ENCODE assay signal across 1 cellular context in the genomic region with DNA sequence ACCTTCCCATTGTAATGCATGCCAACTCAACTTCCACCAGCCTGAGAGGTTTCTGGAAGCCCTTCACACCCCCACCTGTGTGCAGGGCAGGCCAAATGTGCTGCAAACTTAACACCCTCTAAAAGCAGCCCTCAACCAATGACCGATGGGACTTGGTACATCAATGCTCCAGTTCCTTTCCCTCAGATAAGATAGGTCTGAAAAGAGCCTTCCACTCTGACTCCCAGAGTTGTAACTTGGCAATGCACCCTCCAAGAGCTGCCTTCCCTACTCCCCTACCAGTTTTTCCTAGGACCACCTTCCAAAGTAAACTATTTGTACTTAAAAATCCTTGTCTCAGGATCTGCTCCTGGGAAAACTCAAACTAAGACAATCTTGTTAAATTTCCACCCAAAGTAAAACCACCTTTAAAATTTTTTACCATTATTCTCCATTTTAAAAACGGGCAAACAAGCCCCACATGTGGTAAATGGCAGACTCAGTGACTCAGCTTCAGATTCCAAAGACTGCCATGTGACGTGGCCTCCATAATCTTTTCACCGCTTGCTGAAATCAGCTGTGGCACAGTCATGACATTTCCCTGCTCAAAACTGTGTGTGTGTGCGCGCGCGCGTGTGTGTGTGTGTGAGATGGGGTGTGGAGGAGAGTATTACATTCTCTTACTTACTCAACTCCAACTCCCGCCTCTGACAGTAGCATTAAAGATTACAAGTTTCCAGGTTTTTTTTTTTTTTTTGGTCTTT.
TF ChIP-seq lines count a peak whose summit lies in the region.

No MANE protein-coding gene starts in this region.

TF ChIP-seq in K562, 482 proteins besides CTCF, POLR2A, EP300 and RAD21 (continued from another document and continues in another):
- TF ChIP-seq, protein P1, sequence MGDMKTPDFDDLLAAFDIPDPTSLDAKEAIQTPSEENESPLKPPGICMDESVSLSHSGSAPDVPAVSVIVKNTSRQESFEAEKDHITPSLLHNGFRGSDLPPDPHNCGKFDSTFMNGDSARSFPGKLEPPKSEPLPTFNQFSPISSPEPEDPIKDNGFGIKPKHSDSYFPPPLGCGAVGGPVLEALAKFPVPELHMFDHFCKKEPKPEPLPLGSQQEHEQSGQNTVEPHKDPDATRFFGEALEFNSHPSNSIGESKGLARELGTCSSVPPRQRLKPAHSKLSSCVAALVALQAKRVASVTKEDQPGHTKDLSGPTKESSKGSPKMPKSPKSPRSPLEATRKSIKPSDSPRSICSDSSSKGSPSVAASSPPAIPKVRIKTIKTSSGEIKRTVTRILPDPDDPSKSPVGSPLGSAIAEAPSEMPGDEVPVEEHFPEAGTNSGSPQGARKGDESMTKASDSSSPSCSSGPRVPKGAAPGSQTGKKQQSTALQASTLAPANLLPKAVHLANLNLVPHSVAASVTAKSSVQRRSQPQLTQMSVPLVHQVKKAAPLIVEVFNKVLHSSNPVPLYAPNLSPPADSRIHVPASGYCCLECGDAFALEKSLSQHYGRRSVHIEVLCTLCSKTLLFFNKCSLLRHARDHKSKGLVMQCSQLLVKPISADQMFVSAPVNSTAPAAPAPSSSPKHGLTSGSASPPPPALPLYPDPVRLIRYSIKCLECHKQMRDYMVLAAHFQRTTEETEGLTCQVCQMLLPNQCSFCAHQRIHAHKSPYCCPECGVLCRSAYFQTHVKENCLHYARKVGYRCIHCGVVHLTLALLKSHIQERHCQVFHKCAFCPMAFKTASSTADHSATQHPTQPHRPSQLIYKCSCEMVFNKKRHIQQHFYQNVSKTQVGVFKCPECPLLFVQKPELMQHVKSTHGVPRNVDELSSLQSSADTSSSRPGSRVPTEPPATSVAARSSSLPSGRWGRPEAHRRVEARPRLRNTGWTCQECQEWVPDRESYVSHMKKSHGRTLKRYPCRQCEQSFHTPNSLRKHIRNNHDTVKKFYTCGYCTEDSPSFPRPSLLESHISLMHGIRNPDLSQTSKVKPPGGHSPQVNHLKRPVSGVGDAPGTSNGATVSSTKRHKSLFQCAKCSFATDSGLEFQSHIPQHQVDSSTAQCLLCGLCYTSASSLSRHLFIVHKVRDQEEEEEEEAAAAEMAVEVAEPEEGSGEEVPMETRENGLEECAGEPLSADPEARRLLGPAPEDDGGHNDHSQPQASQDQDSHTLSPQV (IDR thresholded peaks at IDR 0.05), result peak; percentile 58; the same call in 1 of the 2 replicates
- TF ChIP-seq HNRNPUL1 (IDR thresholded peaks at IDR 0.05; ENCODE audit: low read length) (no peak), MEF2A (IDR thresholded peaks at IDR 0.05; ENCODE audit: control insufficient read depth, low read depth, low read length) (no peak), CXXC5 (CRISPR knock-in tag; IDR thresholded peaks at IDR 0.05) (peak; percentile 41; the same call in 1 of the 2 replicates), ZNF134 (CRISPR knock-in tag; conservative IDR thresholded peaks at IDR 0.05) (no peak), ZNF324 (CRISPR knock-in tag; IDR thresholded peaks at IDR 0.05) (no peak), POU5F1 (IDR thresholded peaks at IDR 0.05; ENCODE audit: borderline replicate concordance, low read depth, low read length, partially characterized antibody) (no peak), TCFL5 (CRISPR knock-in tag; conservative IDR thresholded peaks at IDR 0.05) (no peak), CREM (IDR thresholded peaks at IDR 0.05; ENCODE audit: low read depth) (peak; percentile 68), MAFF (IDR thresholded peaks at IDR 0.05; ENCODE audit: low read length) (peak; percentile 33; the same call in 1 of the 2 replicates), U2AF2 (optimal IDR thresholded peaks at IDR 0.05; ENCODE audit: low read depth, low read length) (no peak), ZNF174 (CRISPR knock-in tag; IDR thresholded peaks at IDR 0.05) (no peak), SIN3A (IDR thresholded peaks at IDR 0.05; ENCODE audit: borderline replicate concordance in 2 of 2, control insufficient read depth in 1 of 2, low read depth in 2 of 2, low read length in 2 of 2) (no peak), EP400 (IDR thresholded peaks at IDR 0.05) (peak; percentile 24), ZNF175 (CRISPR knock-in tag; IDR thresholded peaks at IDR 0.05; ENCODE audit: low read depth) (peak; percentile 64; the same call in 1 of the 2 replicates), SMAD4 (CRISPR knock-in tag; conservative IDR thresholded peaks at IDR 0.05) (0 out of 2 replicates have a peak, but pooled peaks have one; percentile 37), ZNF79 (CRISPR knock-in tag; IDR thresholded peaks at IDR 0.05; ENCODE audit: low read depth) (no peak), HEY1 (CRISPR knock-in tag; IDR thresholded peaks at IDR 0.05; ENCODE audit: borderline replicate concordance) (no peak), ZKSCAN3 (CRISPR knock-in tag; IDR thresholded peaks at IDR 0.05) (no peak), TEAD1 (CRISPR knock-in tag; IDR thresholded peaks at IDR 0.05) (peak in 1 of 2 experiments; percentile 57; a peak in 1 of 4 replicates), YBX1 (IDR thresholded peaks at IDR 0.05) (no peak), ZNF316 (IDR thresholded peaks at IDR 0.05) (0 out of 2 replicates have a peak, but pooled peaks have one; percentile 30), SMARCA4 (IDR thresholded peaks at IDR 0.05) (peak; percentile 25; the same call in 1 of the 2 replicates), SRSF1 (IDR thresholded peaks at IDR 0.05; ENCODE audit: low read depth, low read length) (no peak), ATF1 (CRISPR knock-in tag; IDR thresholded peaks at IDR 0.05) (no peak), ATF1 (tag; IDR thresholded peaks at IDR 0.05) (peak; percentile 78)
- TF ChIP-seq, protein P2, sequence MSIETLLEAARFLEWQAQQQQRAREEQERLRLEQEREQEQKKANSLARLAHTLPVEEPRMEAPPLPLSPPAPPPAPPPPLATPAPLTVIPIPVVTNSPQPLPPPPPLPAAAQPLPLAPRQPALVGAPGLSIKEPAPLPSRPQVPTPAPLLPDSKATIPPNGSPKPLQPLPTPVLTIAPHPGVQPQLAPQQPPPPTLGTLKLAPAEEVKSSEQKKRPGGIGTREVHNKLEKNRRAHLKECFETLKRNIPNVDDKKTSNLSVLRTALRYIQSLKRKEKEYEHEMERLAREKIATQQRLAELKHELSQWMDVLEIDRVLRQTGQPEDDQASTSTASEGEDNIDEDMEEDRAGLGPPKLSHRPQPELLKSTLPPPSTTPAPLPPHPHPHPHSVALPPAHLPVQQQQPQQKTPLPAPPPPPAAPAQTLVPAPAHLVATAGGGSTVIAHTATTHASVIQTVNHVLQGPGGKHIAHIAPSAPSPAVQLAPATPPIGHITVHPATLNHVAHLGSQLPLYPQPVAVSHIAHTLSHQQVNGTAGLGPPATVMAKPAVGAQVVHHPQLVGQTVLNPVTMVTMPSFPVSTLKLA (conservative IDR thresholded peaks at IDR 0.05), result peak in 1 of 2 experiments; percentile 54; a peak in 1 of 4 replicates
- TF ChIP-seq, protein P3, sequence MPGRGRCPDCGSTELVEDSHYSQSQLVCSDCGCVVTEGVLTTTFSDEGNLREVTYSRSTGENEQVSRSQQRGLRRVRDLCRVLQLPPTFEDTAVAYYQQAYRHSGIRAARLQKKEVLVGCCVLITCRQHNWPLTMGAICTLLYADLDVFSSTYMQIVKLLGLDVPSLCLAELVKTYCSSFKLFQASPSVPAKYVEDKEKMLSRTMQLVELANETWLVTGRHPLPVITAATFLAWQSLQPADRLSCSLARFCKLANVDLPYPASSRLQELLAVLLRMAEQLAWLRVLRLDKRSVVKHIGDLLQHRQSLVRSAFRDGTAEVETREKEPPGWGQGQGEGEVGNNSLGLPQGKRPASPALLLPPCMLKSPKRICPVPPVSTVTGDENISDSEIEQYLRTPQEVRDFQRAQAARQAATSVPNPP (IDR thresholded peaks at IDR 0.05; ENCODE audit: borderline replicate concordance, insufficient read depth, insufficient read length), result no peak
- TF ChIP-seq, protein P4, sequence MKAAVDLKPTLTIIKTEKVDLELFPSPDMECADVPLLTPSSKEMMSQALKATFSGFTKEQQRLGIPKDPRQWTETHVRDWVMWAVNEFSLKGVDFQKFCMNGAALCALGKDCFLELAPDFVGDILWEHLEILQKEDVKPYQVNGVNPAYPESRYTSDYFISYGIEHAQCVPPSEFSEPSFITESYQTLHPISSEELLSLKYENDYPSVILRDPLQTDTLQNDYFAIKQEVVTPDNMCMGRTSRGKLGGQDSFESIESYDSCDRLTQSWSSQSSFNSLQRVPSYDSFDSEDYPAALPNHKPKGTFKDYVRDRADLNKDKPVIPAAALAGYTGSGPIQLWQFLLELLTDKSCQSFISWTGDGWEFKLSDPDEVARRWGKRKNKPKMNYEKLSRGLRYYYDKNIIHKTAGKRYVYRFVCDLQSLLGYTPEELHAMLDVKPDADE (conservative IDR thresholded peaks at IDR 0.05; ENCODE audit: control insufficient read depth, low read depth, low read length), result no peak
- TF ChIP-seq, protein P5, sequence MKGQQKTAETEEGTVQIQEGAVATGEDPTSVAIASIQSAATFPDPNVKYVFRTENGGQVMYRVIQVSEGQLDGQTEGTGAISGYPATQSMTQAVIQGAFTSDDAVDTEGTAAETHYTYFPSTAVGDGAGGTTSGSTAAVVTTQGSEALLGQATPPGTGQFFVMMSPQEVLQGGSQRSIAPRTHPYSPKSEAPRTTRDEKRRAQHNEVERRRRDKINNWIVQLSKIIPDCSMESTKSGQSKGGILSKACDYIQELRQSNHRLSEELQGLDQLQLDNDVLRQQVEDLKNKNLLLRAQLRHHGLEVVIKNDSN (CRISPR knock-in tag; IDR thresholded peaks at IDR 0.05), result no peak
- TF ChIP-seq, protein P6, sequence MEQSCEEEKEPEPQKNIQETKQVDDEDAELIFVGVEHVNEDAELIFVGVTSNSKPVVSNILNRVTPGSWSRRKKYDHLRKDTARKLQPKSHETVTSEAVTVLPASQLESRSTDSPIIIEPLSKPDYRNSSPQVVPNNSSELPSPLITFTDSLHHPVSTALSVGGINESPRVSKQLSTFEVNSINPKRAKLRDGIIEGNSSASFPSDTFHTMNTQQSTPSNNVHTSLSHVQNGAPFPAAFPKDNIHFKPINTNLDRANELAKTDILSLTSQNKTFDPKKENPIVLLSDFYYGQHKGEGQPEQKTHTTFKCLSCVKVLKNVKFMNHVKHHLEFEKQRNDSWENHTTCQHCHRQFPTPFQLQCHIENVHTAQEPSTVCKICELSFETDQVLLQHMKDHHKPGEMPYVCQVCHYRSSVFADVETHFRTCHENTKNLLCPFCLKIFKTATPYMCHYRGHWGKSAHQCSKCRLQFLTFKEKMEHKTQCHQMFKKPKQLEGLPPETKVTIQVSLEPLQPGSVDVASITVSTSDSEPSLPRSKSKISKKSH (CRISPR knock-in tag; IDR thresholded peaks at IDR 0.05), result no peak
- TF ChIP-seq, protein P7, sequence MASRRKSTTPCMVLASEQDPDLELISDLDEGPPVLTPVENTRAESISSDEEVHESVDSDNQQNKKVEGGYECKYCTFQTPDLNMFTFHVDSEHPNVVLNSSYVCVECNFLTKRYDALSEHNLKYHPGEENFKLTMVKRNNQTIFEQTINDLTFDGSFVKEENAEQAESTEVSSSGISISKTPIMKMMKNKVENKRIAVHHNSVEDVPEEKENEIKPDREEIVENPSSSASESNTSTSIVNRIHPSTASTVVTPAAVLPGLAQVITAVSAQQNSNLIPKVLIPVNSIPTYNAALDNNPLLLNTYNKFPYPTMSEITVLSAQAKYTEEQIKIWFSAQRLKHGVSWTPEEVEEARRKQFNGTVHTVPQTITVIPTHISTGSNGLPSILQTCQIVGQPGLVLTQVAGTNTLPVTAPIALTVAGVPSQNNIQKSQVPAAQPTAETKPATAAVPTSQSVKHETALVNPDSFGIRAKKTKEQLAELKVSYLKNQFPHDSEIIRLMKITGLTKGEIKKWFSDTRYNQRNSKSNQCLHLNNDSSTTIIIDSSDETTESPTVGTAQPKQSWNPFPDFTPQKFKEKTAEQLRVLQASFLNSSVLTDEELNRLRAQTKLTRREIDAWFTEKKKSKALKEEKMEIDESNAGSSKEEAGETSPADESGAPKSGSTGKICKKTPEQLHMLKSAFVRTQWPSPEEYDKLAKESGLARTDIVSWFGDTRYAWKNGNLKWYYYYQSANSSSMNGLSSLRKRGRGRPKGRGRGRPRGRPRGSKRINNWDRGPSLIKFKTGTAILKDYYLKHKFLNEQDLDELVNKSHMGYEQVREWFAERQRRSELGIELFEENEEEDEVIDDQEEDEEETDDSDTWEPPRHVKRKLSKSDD (conservative IDR thresholded peaks at IDR 0.05; ENCODE audit: low read length), result no peak
- TF ChIP-seq, protein P8, sequence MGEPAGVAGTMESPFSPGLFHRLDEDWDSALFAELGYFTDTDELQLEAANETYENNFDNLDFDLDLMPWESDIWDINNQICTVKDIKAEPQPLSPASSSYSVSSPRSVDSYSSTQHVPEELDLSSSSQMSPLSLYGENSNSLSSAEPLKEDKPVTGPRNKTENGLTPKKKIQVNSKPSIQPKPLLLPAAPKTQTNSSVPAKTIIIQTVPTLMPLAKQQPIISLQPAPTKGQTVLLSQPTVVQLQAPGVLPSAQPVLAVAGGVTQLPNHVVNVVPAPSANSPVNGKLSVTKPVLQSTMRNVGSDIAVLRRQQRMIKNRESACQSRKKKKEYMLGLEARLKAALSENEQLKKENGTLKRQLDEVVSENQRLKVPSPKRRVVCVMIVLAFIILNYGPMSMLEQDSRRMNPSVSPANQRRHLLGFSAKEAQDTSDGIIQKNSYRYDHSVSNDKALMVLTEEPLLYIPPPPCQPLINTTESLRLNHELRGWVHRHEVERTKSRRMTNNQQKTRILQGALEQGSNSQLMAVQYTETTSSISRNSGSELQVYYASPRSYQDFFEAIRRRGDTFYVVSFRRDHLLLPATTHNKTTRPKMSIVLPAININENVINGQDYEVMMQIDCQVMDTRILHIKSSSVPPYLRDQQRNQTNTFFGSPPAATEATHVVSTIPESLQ (CRISPR knock-in tag; IDR thresholded peaks at IDR 0.05), result no peak
- TF ChIP-seq, protein P9, sequence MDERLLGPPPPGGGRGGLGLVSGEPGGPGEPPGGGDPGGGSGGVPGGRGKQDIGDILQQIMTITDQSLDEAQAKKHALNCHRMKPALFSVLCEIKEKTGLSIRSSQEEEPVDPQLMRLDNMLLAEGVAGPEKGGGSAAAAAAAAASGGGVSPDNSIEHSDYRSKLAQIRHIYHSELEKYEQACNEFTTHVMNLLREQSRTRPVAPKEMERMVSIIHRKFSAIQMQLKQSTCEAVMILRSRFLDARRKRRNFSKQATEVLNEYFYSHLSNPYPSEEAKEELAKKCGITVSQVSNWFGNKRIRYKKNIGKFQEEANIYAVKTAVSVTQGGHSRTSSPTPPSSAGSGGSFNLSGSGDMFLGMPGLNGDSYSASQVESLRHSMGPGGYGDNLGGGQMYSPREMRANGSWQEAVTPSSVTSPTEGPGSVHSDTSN (CRISPR knock-in tag; IDR thresholded peaks at IDR 0.05; ENCODE audit: low read depth), result no peak
- TF ChIP-seq, protein P9 (tag; conservative IDR thresholded peaks at IDR 0.05; ENCODE audit: low read depth), result peak; percentile 62
